ENCODE assay signal across 12 cellular contexts in genomic region chr9:69326261-69326660, GRCh38. TPM values are rescaled to one million over a fixed set of nuclear protein-coding genes. Genes with fewer than 3 reads are reported as not detected.
DNase-seq lines count a peak whose midpoint lies in the region; ATAC-seq and TF ChIP-seq lines count a peak whose summit lies in the region.
"Had no signal": no experiment of that assay in that cellular context is flagged by ENCODE, and none has a peak within 500 bp of the region (broad histone marks: within the 10 kb centered on the region; RNA-seq: fewer than 3 reads in every experiment).

No MANE protein-coding gene starts in this region.

- H3K4me2 ChIP-seq in smooth muscle cell: peak overlapping the region; percentile 93

- TF ChIP-seq CTCF in lower lobe of right lung (IDR thresholded peaks at IDR 0.05): no peak
- no peak for TF ChIP-seq CTCF in smooth muscle cell (IDR thresholded peaks at IDR 0.05; ENCODE audit: borderline replicate concordance, insufficient read depth, poor library complexity, severe bottlenecking)

- H2AFZ ChIP-seq in smooth muscle cell (ENCODE audit: low read depth): no peak overlapping the region

- H3K4me1 ChIP-seq in esophagus (ENCODE audit: control insufficient read depth in 2 of 2, insufficient read depth in 2 of 2, low read length in 1 of 2): peaks cover 0 to 2% of the 10 kb centered on the region in 2 donors
- peaks cover 14% of the 10 kb centered on the region for H3K4me1 ChIP-seq in lower lobe of right lung
- H3K4me1 ChIP-seq in smooth muscle cell (ENCODE audit: low read depth): peaks cover 6% of the 10 kb centered on the region

- no peaks in the 10 kb centered on the region for H3K79me2 ChIP-seq in smooth muscle cell (ENCODE audit: low read depth)

- peak; percentile 22 for DNase-seq in SK-MEL-5 (ENCODE audit: low read depth, low spot score)
- DNase-seq in lower lobe of right lung: no peak
- DNase-seq in smooth muscle cell (lab: John Stamatoyannopoulos, UW; ENCODE audit: unreplicated experiment): no peak
- DNase-seq in NCI-H1048 (lab: John Stamatoyannopoulos, UW): no peak
- DNase-seq: activated CD8-positive, alpha-beta T cell treated with anti-CD3 and anti-CD28 coated beads, Interleukin-2, amount 10 ng/mL, durations not matched to agents 7 days and 5 days; effector memory CD4-positive, alpha-beta T cell; NCI-H510A treated with DMSO at 0.1 percent for 48 hours had no signal

- no peak overlapping the region for H3K9ac ChIP-seq in smooth muscle cell (ENCODE audit: low read depth)

- in situ Hi-C loops in SK-MEL-5 (cut with HindIII; ENCODE audit: low pct_unique_long_range_greater_than_20kb, low sequenced_read_pairs): loop anchor here (25.0 kb wide), 1 partner anchor 139 kb away; no protein-coding TSS in a partner anchor

- peak overlapping the region; percentile 59 to 84 for H3K4me3 ChIP-seq in esophagus (ENCODE audit: low read depth in 1 of 2, low read length in 2 of 2)
- peak overlapping the region; percentile 61 for H3K4me3 ChIP-seq in lower lobe of right lung
- H3K4me3 ChIP-seq in smooth muscle cell: peak overlapping the region; percentile 59

- ATAC-seq in lower lobe of right lung (peak in 1 of 2 donors; percentile 23), HG03095 (IDR thresholded peaks at IDR 0.05; ENCODE audit: unreplicated experiment) (no peak), GM21576 (IDR thresholded peaks at IDR 0.05; ENCODE audit: unreplicated experiment) (no peak), HG03196 (IDR thresholded peaks at IDR 0.05; ENCODE audit: unreplicated experiment) (no peak)

- H3K27ac ChIP-seq in esophagus (ENCODE audit: low read depth in 2 of 2, low read length in 1 of 2): no peak overlapping the region
- no peak overlapping the region for H3K27ac ChIP-seq in lower lobe of right lung
- H3K27ac ChIP-seq in smooth muscle cell (ENCODE audit: low read depth): no peak overlapping the region

- 31 to 32% methylated on average over 7 of the region's 7 CpGs for WGBS in esophagus, 2 donors
- 32% methylated on average over 7 of the region's 7 CpGs for WGBS in smooth muscle cell (ENCODE audit: low lambda C conversion rate)

- no peaks in the 10 kb centered on the region for H4K20me1 ChIP-seq in smooth muscle cell (ENCODE audit: low read depth)

- no peaks in the 10 kb centered on the region for H3F3A ChIP-seq in smooth muscle cell (ENCODE audit: low read depth)

- H3K36me3 ChIP-seq in esophagus (ENCODE audit: control insufficient read depth in 2 of 2, insufficient read depth in 2 of 2, low read length in 1 of 2) (no peaks in the 10 kb centered on the region), lower lobe of right lung (no peaks in the 10 kb centered on the region), smooth muscle cell (ENCODE audit: low read depth) (no peaks in the 10 kb centered on the region)

- intact Hi-C loops in lower lobe of right lung (cut with DNase I): no loop called here

- H3K9me3 ChIP-seq in esophagus (ENCODE audit: control insufficient read depth in 2 of 2, insufficient read depth in 1 of 2, low read depth in 1 of 2, low read length in 1 of 2): no peaks in the 10 kb centered on the region
- H3K9me3 ChIP-seq in lower lobe of right lung: no peaks in the 10 kb centered on the region
- no peaks in the 10 kb centered on the region for H3K9me3 ChIP-seq in smooth muscle cell (replicated peaks; ENCODE audit: low read depth)

- H3K27me3 ChIP-seq in esophagus (ENCODE audit: control insufficient read depth in 1 of 2, insufficient read depth in 2 of 2, low read length in 2 of 2) (peaks cover 0 to 2% of the 10 kb centered on the region in 2 donors), lower lobe of right lung (ENCODE audit: low read depth) (peaks cover 16% of the 10 kb centered on the region), smooth muscle cell (ENCODE audit: low read depth) (peaks cover 63% of the 10 kb centered on the region)

RNA-seq across cellular contexts. Expression of gene ENTREP1, which starts 1.2 kb away (rescaled TPM):
- total RNA-seq in SK-MEL-5 (2014; rRNA removed; shearing (Covaris generic)): 2.7 and 3.1 TPM in 2 replicates
- 6.4 and 7.5 TPM in 2 replicates for polyA plus RNA-seq in SK-MEL-5 (2015; cell fraction: cytosol; rRNA removed)
- polyA plus RNA-seq in SK-MEL-5 (2015; cell fraction: nucleus; rRNA removed): 43.2 and 46.7 TPM in 2 replicates
- polyA plus RNA-seq in esophagus: 1 to 10 TPM; 5.7 to 6.4 TPM
- total RNA-seq in lower lobe of right lung: 30.1 TPM
- 6.1 and 7.3 TPM in 2 replicates for total RNA-seq in smooth muscle cell
- polyA plus RNA-seq in smooth muscle cell: 2.4 and 9.8 TPM in 2 replicates
- total RNA-seq: activated CD8-positive, alpha-beta T cell treated with anti-CD3 and anti-CD28 coated beads, Interleukin-2, amount 10 ng/mL, durations not matched to agents 7 days and 5 days; T-helper 1 cell treated with Interleukin-12 subunit alpha and Interleukin-12 subunit beta and Interleukin-4 antibody, amounts not matched to agents 30 ng/mL and 1 ng/mL, for 36 hours had no signal
